Comparison of ENCODE assay signal across 9 cellular contexts in genomic region chr2:222427606-222428320, GRCh38. TPM values are rescaled to one million over a fixed set of nuclear protein-coding genes. Genes with fewer than 3 reads are reported as not detected.
DNase-seq lines count a peak whose midpoint lies in the region; ATAC-seq and TF ChIP-seq lines count a peak whose summit lies in the region.
"Had no signal": no experiment of that assay in that cellular context is flagged by ENCODE, and none has a peak within 500 bp of the region (broad histone marks: within the 10 kb centered on the region; RNA-seq: fewer than 3 reads in every experiment).

No MANE protein-coding gene starts in this region.

- H4K20me1 ChIP-seq in PC-3 (ENCODE audit: low read length) = no peaks in the 10 kb centered on the region

- H3K9me2 ChIP-seq in PC-3 (replicated peaks; ENCODE audit: low read length) = no peaks in the 10 kb centered on the region

- H3K27ac ChIP-seq in lung (ENCODE audit: low read depth in 1 of 2, low read length in 1 of 2) = peak overlapping the region in 1 of 2 donors; percentile 64
- no peak overlapping the region for H3K27ac ChIP-seq in PC-3 (ENCODE audit: low read length)
- H3K27ac ChIP-seq: parathyroid adenoma had no signal

- CTCF ChIA-PET in PC-3 (lab: Charles Lee) = no interaction called here

- POLR2A ChIA-PET in PC-3 (lab: Charles Lee; ENCODE audit: unreplicated experiment) = no interaction called here

- 40 to 53% methylated on average over 4 of the region's 4 CpGs for WGBS in lung, 2 donors

- H3K79me2 ChIP-seq in PC-3 (ENCODE audit: low read length) = no peaks in the 10 kb centered on the region
- H3K79me2 ChIP-seq: parathyroid adenoma had no signal

- intact Hi-C loops in PC-3 (cut with micrococcal nuclease) = no loop called here

- H3K4me2 ChIP-seq in PC-3 (ENCODE audit: low read length) = no peak overlapping the region

- H3F3A ChIP-seq in PC-3 (ENCODE audit: low read length, unreplicated experiment) = no peaks in the 10 kb centered on the region

- H3K36me3 ChIP-seq in lung (ENCODE audit: control insufficient read depth in 2 of 2, insufficient read depth in 2 of 2, low read length in 2 of 2) (no peaks in the 10 kb centered on the region), PC-3 (ENCODE audit: low read depth, low read length) (no peaks in the 10 kb centered on the region), BE2C (no peaks in the 10 kb centered on the region; the same call in 1 of the 2 replicates)

- H3K4me1 ChIP-seq in lung (ENCODE audit: control insufficient read depth in 2 of 2, insufficient read depth in 2 of 2, low read length in 2 of 2) = peaks cover 0 to 7% of the 10 kb centered on the region in 2 donors
- H3K4me1 ChIP-seq in PC-3 (ENCODE audit: insufficient read depth, low read length) = no peaks in the 10 kb centered on the region
- peaks cover 8% of the 10 kb centered on the region for H3K4me1 ChIP-seq in BE2C
- H3K4me1 ChIP-seq: parathyroid adenoma had no signal

- H3K27me3 ChIP-seq in lung (ENCODE audit: control insufficient read depth, insufficient read depth) (no peaks in the 10 kb centered on the region), PC-3 (ENCODE audit: low read length) (peaks cover 62% of the 10 kb centered on the region), BE2C (peaks cover 14% of the 10 kb centered on the region; the same call in 1 of the 2 replicates)

- no TSS peak for BruUV-seq in PC-3 (replicated peaks; lab: Mats Ljungman, UMichigan)

- H3K4me3 ChIP-seq in lung (no peak overlapping the region), PC-3 (ENCODE audit: low read length) (no peak overlapping the region), BE2C (ENCODE audit: low read depth, low read length) (no peak overlapping the region)

- H3K9me3 ChIP-seq in lung (ENCODE audit: control insufficient read depth in 2 of 2, insufficient read depth in 1 of 2, low read length in 1 of 2) (no peaks in the 10 kb centered on the region), PC-3 (ENCODE audit: low read length) (no peaks in the 10 kb centered on the region), BE2C (no peaks in the 10 kb centered on the region; the same call in 1 of the 2 replicates)

- no peak for TF ChIP-seq CTCF in lung (IDR thresholded peaks at IDR 0.05; ENCODE audit: control extremely low read depth, extremely low read depth)
- no peak for TF ChIP-seq CTCF in PC-3 (conservative IDR thresholded peaks at IDR 0.05; ENCODE audit: low read depth, low read length)
- no peak for TF ChIP-seq CTCF in BE2C (IDR thresholded peaks at IDR 0.05; ENCODE audit: low read depth, low read length)

- no peak overlapping the region for H3K9ac ChIP-seq in PC-3 (ENCODE audit: low read length)
- H3K9ac ChIP-seq: parathyroid adenoma had no signal

- ATAC-seq in GM18861 (IDR thresholded peaks at IDR 0.05; ENCODE audit: unreplicated experiment) = peak; percentile 66
- peak; percentile 57 for ATAC-seq in GM21786 (IDR thresholded peaks at IDR 0.05; ENCODE audit: unreplicated experiment)
- ATAC-seq in lung (ENCODE audit: insufficient read depth, low FRiP score) = peak; percentile 8
- ATAC-seq in PC-3 = no peak

- no peak overlapping the region for H2AFZ ChIP-seq in PC-3 (ENCODE audit: low read length)
- H2AFZ ChIP-seq: parathyroid adenoma had no signal

- DNase-seq in LoVo (ENCODE audit: low spot score) (peak; percentile 73), lung (ENCODE audit: low spot score) (no peak), PC-3 (no peak), COLO668 (lab: John Stamatoyannopoulos, UW; ENCODE audit: unreplicated experiment) (no peak), MV-4-11 (lab: John Stamatoyannopoulos, UW) (no peak), BE2C (no peak)

RNA-seq across cellular contexts. Expression of gene SGPP2, which starts 3.4 kb away (rescaled TPM):
- total RNA-seq in lung (10 to 100 TPM in 1 of 2 donors, 1 to 10 TPM in 1; 6.5 to 39.5 TPM), PC-3 (2014; rRNA removed) (not detected in 2 replicates)
- polyA plus RNA-seq in lung = 10 to 100 TPM in 1 of 2 donors, 1 to 10 TPM in 1; 3.9 to 39.5 TPM
- 4.8 TPM for polyA plus RNA-seq in BE2C (2012; ENCODE audit: insufficient read depth, insufficient read length, low read depth)
